ENCODE assay signal across 22 cellular contexts in the genomic region with DNA sequence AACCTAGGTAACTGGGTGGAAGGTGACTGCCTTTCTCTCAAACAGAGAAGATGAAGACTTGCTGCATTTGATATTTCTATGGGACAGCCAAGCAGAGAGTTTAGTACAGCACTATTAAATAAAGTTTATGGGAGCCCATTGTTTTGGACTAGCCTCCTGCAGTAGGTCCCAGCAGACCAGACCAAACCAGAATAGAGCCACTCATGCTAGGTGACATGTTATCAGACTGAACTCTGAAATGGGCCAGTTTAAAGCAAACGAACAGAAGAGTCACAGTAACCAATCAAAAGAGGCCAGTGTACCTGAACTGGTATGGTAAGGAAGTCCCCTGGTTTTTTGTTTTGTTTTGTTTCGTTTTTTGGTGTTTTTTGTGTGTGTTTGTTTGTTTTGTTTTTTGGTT. TPM values are rescaled to one million over a fixed set of nuclear protein-coding genes. Genes with fewer than 3 reads are reported as not detected.
DNase-seq lines count a peak whose midpoint lies in the region; ATAC-seq, FAIRE-seq and TF ChIP-seq lines count a peak whose summit lies in the region.
"Had no signal": no experiment of that assay in that cellular context is flagged by ENCODE, and none has a peak within 500 bp of the region (broad histone marks: within the 10 kb centered on the region; RNA-seq: fewer than 3 reads in every experiment).

No MANE protein-coding gene starts in this region.

- H3F3A ChIP-seq in PC-9 (ENCODE audit: insufficient read depth, low read depth), result peaks cover 18% of the 10 kb centered on the region

- no peak for ATAC-seq in T-helper 17 cell
- peak; percentile 38 for ATAC-seq in left colon

- H3K27me3 ChIP-seq in PC-9 (ENCODE audit: insufficient read depth, low read depth), result no peaks in the 10 kb centered on the region

- CTCF ChIA-PET in PC-9 (lab: Charles Lee), result no interaction called here

- in situ Hi-C loops in GM13977 (cut with MboI; ENCODE audit: low pct_unique_long_range_greater_than_20kb, low sequenced_read_pairs, unreplicated experiment), result no loop called here

- no peaks in the 10 kb centered on the region for H3K36me3 ChIP-seq in PC-9 (ENCODE audit: low read depth)

- no peaks in the 10 kb centered on the region for H3K9me3 ChIP-seq in T-helper 17 cell (ENCODE audit: control insufficient read depth, low read length, poor library complexity, severe bottlenecking)
- no peaks in the 10 kb centered on the region for H3K9me3 ChIP-seq in PC-9 (ENCODE audit: insufficient read depth, low read depth)

- no peak overlapping the region for H2AFZ ChIP-seq in PC-9
- H2AFZ ChIP-seq: GM23248 had no signal

- DNase-seq in GM12892 (ENCODE audit: insufficient read length) (no peak), T-helper 17 cell (no peak), left colon (no peak), PC-9 (no peak), GM13977 (ENCODE audit: low spot score) (no peak), DMS 273 (lab: John Stamatoyannopoulos, UW; ENCODE audit: unreplicated experiment) (no peak)
- DNase-seq: C1 segment of cervical spinal cord; CD4-positive, alpha-beta memory T cell; COR-L47; DMS 273 treated with DMSO at 0.1 percent for 48 hours; DMS79; EL; GDM1; GM23248; H7; HCEC 1CT had no signal

- H3K4me1 Mint-ChIP-seq in T-helper 17 cell, result peaks cover 17% of the 10 kb centered on the region

- no peak for TF ChIP-seq POLR2A in GM12892 (IDR thresholded peaks at IDR 0.05; ENCODE audit: low read depth, low read length)

- intact Hi-C loops in left colon (cut with DNase I, micrococcal nuclease), result no loop called here
- intact Hi-C loops in PC-9 (cut with micrococcal nuclease; ENCODE audit: unreplicated experiment), result no loop called here

- no peaks in the 10 kb centered on the region; the same call in 1 of the 2 replicates for H3K9me2 ChIP-seq in PC-9 (ENCODE audit: insufficient read depth)

- no peak for TF ChIP-seq CTCF in PC-9 (conservative IDR thresholded peaks at IDR 0.05)
- TF ChIP-seq CTCF in GM13977 (IDR thresholded peaks at IDR 0.05; ENCODE audit: extremely low read depth, insufficient read depth, missing control alignments), result no peak

- POLR2A ChIA-PET in PC-9 (lab: Charles Lee; ENCODE audit: unreplicated experiment), result no interaction called here

- no peak overlapping the region for H3K4me3 Mint-ChIP-seq in T-helper 17 cell
- H3K4me3 Mint-ChIP-seq: CD4-positive, alpha-beta memory T cell had no signal

- no peak overlapping the region for H3K4me2 ChIP-seq in PC-9

- peak; percentile 17 for FAIRE-seq in GM12892 (lab: Jason Lieb, UNC)
- FAIRE-seq: GM12891, GM19239, H1 had no signal

- peaks cover 20% of the 10 kb centered on the region for H3K27me3 Mint-ChIP-seq in T-helper 17 cell
- H3K27me3 Mint-ChIP-seq: CD4-positive, alpha-beta memory T cell had no signal

- no peak overlapping the region for H3K4me3 ChIP-seq in PC-9
- H3K4me3 ChIP-seq: GM23248 had no signal

- H4K20me1 ChIP-seq in PC-9 (ENCODE audit: insufficient read depth), result no peaks in the 10 kb centered on the region

- H3K36me3 Mint-ChIP-seq in T-helper 17 cell (ENCODE audit: low read depth), result peaks cover 3% of the 10 kb centered on the region
- H3K36me3 Mint-ChIP-seq: CD4-positive, alpha-beta memory T cell had no signal

- H3K27ac ChIP-seq in PC-9, result no peak overlapping the region
- H3K27ac ChIP-seq: GM23248 had no signal

- peak overlapping the region; percentile 29 for H3K27ac Mint-ChIP-seq in T-helper 17 cell

- H3K79me2 ChIP-seq in PC-9 (ENCODE audit: low read depth), result no peaks in the 10 kb centered on the region

- BruUV-seq in PC-9 (replicated peaks; lab: Mats Ljungman, UMichigan), result no TSS peak

- peaks cover 34% of the 10 kb centered on the region for H3K4me1 ChIP-seq in PC-9 (replicated peaks; ENCODE audit: insufficient read depth)

RNA-seq across cellular contexts. Expression of a gene that starts 7.9 kb away (rescaled TPM):
- polyA plus RNA-seq in GM12892 (2012; ENCODE audit: missing spikeins), result not detected
- under 1 TPM; 0.50 to 0.99 TPM for total RNA-seq in T-helper 17 cell
- 10 to 100 TPM; 62.1 to 84.7 TPM for total RNA-seq in left colon
- total RNA-seq in PC-9 (2021), result 39.4 and 43.1 TPM in 2 replicates
- total RNA-seq: A172, A673, GM23248 had no signal
- polyA plus RNA-seq: BJ, GM23248 had no signal

RNA-seq across cellular contexts. Expression of a gene that starts 19.8 kb away (rescaled TPM):
- 2.1 TPM for polyA plus RNA-seq in GM12892 (2012; ENCODE audit: missing spikeins)
- total RNA-seq in T-helper 17 cell (10 to 100 TPM; 24.5 to 26.4 TPM), left colon (10 to 100 TPM in 1 of 2 donors, 1 to 10 TPM in 1; 6.3 to 12.8 TPM), PC-9 (2021) (13.4 and 16.8 TPM in 2 replicates)

RNA-seq across cellular contexts. Expression of a gene that starts 32.5 kb away (rescaled TPM):
- polyA plus RNA-seq in GM12892 (2012; ENCODE audit: missing spikeins), result 0.25 TPM
- total RNA-seq in T-helper 17 cell, result 100 to 1,000 TPM; 511 to 544 TPM
- total RNA-seq in left colon, result 1 to 10 TPM; 3.4 to 6.7 TPM
- not detected in 2 replicates for total RNA-seq in PC-9 (2021)
- total RNA-seq: A172, A673, GM23248, H1, H7 had no signal
- polyA plus RNA-seq: BJ, GM23248, H1 had no signal

RNA-seq across cellular contexts. Expression of a gene that starts 47.2 kb away (rescaled TPM):
- 1.3 TPM for polyA plus RNA-seq in GM12892 (2012; ENCODE audit: missing spikeins)
- total RNA-seq in T-helper 17 cell, result 10 to 100 TPM; 79.9 to 84.0 TPM
- total RNA-seq in left colon, result 1 to 10 TPM; 4.9 to 6.7 TPM
- total RNA-seq in PC-9 (2021), result not detected in 2 replicates
- total RNA-seq: A172, A673, GM23248, H7 had no signal
- polyA plus RNA-seq: BJ, GM23248 had no signal

Comparison
In these comparisons a context has a peak if more than half of its experiments do, and no peak if none do; other contexts are left out.
1. RNA of a gene that starts 7.9 kb away (total RNA-seq): 62.1 to 84.7 TPM in left colon and 39.4 to 43.1 TPM in PC-9; 0.50 to 0.99 TPM in T-helper 17 cell; every median in the first group is over 10 times any median in the second.
2. RNA of a gene that starts 32.5 kb away (total RNA-seq): 511 to 544 TPM in T-helper 17 cell; 3.4 to 6.7 TPM in left colon and not detected in PC-9; every median in the first group is over 10 times any median in the second.